8 cellular contexts compared by ENCODE assay signal in genomic region chr20:17966432-17967312, GRCh38. TPM values are rescaled to one million over a fixed set of nuclear protein-coding genes. Genes with fewer than 3 reads are reported as not detected.
DNase-seq lines count a peak whose midpoint lies in the region; ATAC-seq, FAIRE-seq and TF ChIP-seq lines count a peak whose summit lies in the region.

No MANE protein-coding gene starts in this region.

- peak overlapping the region; percentile 97 for H3K27ac Mint-ChIP-seq in activated naive CD4-positive, alpha-beta T cell treated with anti-CD3 and anti-CD28 coated beads, Interleukin-2, amount 50 U/mL, for 72 hours
- H3K27ac Mint-ChIP-seq in stimulated activated naive CD8-positive, alpha-beta T cell treated with anti-CD3 and anti-CD28 coated beads, Interleukin-15, amount 100 ng/mL, for 72 hours, result peak overlapping the region; percentile 95 to 99

- DNase-seq in DMS79 treated with DMSO at 0.1 percent for 48 hours (lab: John Stamatoyannopoulos, UW), result peak; percentile 18
- no peak for DNase-seq in DMS79 (lab: John Stamatoyannopoulos, UW)
- DNase-seq in LoVo (ENCODE audit: low spot score), result peak; percentile 20
- DNase-seq in activated naive CD4-positive, alpha-beta T cell treated with anti-CD3 and anti-CD28 coated beads, Interleukin-2, amount 50 U/mL, for 72 hours (ENCODE audit: low spot score in 2 of 2), result no peak
- DNase-seq in stimulated activated naive CD8-positive, alpha-beta T cell treated with anti-CD3 and anti-CD28 coated beads, Interleukin-15, amount 100 ng/mL, for 72 hours, result no peak
- no peak for DNase-seq in GM12892 (ENCODE audit: insufficient read length)

- no peak for ATAC-seq in activated naive CD4-positive, alpha-beta T cell treated with anti-CD3 and anti-CD28 coated beads, Interleukin-2, amount 50 U/mL, for 72 hours
- no peak for ATAC-seq in stimulated activated naive CD8-positive, alpha-beta T cell treated with anti-CD3 and anti-CD28 coated beads, Interleukin-15, amount 100 ng/mL, for 72 hours
- ATAC-seq in GM18511 (IDR thresholded peaks at IDR 0.05; ENCODE audit: unreplicated experiment), result no peak

- H3K9me3 ChIP-seq in iPS-15b (ENCODE audit: control insufficient read depth, insufficient read depth, low read length), result no peaks in the 10 kb centered on the region

- peaks cover 61 to 76% of the 10 kb centered on the region in 2 donors for H3K36me3 Mint-ChIP-seq in activated naive CD4-positive, alpha-beta T cell treated with anti-CD3 and anti-CD28 coated beads, Interleukin-2, amount 50 U/mL, for 72 hours

- H3K27me3 Mint-ChIP-seq in stimulated activated naive CD8-positive, alpha-beta T cell treated with anti-CD3 and anti-CD28 coated beads, Interleukin-15, amount 100 ng/mL, for 72 hours, result no peaks in the 10 kb centered on the region

- peaks cover 61% of the 10 kb centered on the region for H3K4me1 Mint-ChIP-seq in stimulated activated naive CD8-positive, alpha-beta T cell treated with anti-CD3 and anti-CD28 coated beads, Interleukin-15, amount 100 ng/mL, for 72 hours

- H3K9ac ChIP-seq in iPS-15b (ENCODE audit: low read depth, low read length), result peak overlapping the region; percentile 100

- no peak for FAIRE-seq in GM12892 (lab: Jason Lieb, UNC)

- peak overlapping the region; percentile 89 to 93 for H3K4me3 Mint-ChIP-seq in stimulated activated naive CD8-positive, alpha-beta T cell treated with anti-CD3 and anti-CD28 coated beads, Interleukin-15, amount 100 ng/mL, for 72 hours

- no peaks in the 10 kb centered on the region for H3K36me3 ChIP-seq in iPS-15b (ENCODE audit: control insufficient read depth, insufficient read depth, low read length)

- no peak for TF ChIP-seq POLR2A in GM12892 (IDR thresholded peaks at IDR 0.05; ENCODE audit: low read depth, low read length)

- H3K27me3 ChIP-seq in iPS-15b (ENCODE audit: control insufficient read depth, insufficient read depth, low read length), result no peaks in the 10 kb centered on the region

- H3K4me3 ChIP-seq in iPS-15b (ENCODE audit: low read depth, low read length), result peak overlapping the region; percentile 97

- peaks cover 20% of the 10 kb centered on the region for H3K4me1 ChIP-seq in iPS-15b (ENCODE audit: control insufficient read depth, insufficient read depth, low read length)

- no peaks in the 10 kb centered on the region for H3K9me3 Mint-ChIP-seq in activated naive CD4-positive, alpha-beta T cell treated with anti-CD3 and anti-CD28 coated beads, Interleukin-2, amount 50 U/mL, for 72 hours
- no peaks in the 10 kb centered on the region for H3K9me3 Mint-ChIP-seq in stimulated activated naive CD8-positive, alpha-beta T cell treated with anti-CD3 and anti-CD28 coated beads, Interleukin-15, amount 100 ng/mL, for 72 hours

RNA-seq across cellular contexts. Expression of gene SNX5, which starts 1.9 kb away (rescaled TPM):
- total RNA-seq in activated naive CD4-positive, alpha-beta T cell treated with anti-CD3 and anti-CD28 coated beads, Interleukin-2, amount 50 U/mL, for 72 hours, result 100 to 1,000 TPM; 182 to 188 TPM
- polyA plus RNA-seq in GM12892 (2012; ENCODE audit: missing spikeins), result 231 TPM

RNA-seq across cellular contexts. Expression of gene MGME1, which starts 2.1 kb away (rescaled TPM):
- 10 to 100 TPM; 31.9 to 33.9 TPM for total RNA-seq in activated naive CD4-positive, alpha-beta T cell treated with anti-CD3 and anti-CD28 coated beads, Interleukin-2, amount 50 U/mL, for 72 hours
- 28.2 TPM for polyA plus RNA-seq in GM12892 (2012; ENCODE audit: missing spikeins)

Comparison
In these comparisons a context has a peak if more than half of its experiments do, and no peak if none do; other contexts are left out.
1. DNase-seq: peak in DMS79 treated with DMSO at 0.1 percent for 48 hours (single experiment) and LoVo (single experiment); none in DMS79 (single experiment), activated naive CD4-positive, alpha-beta T cell treated with anti-CD3 and anti-CD28 coated beads, Interleukin-2, amount 50 U/mL, for 72 hours (0 of 2), stimulated activated naive CD8-positive, alpha-beta T cell treated with anti-CD3 and anti-CD28 coated beads, Interleukin-15, amount 100 ng/mL, for 72 hours (0 of 2) and GM12892 (single experiment).